In genomic region chr4:36709986-36710385, GRCh38 we compare ENCODE assay signal across 1 cellular context.
TF ChIP-seq lines count a peak whose summit lies in the region.

No MANE protein-coding gene starts in this region.

TF ChIP-seq in WTC11, 78 proteins besides CTCF, POLR2A, EP300 and RAD21:
- TF ChIP-seq, protein P1, sequence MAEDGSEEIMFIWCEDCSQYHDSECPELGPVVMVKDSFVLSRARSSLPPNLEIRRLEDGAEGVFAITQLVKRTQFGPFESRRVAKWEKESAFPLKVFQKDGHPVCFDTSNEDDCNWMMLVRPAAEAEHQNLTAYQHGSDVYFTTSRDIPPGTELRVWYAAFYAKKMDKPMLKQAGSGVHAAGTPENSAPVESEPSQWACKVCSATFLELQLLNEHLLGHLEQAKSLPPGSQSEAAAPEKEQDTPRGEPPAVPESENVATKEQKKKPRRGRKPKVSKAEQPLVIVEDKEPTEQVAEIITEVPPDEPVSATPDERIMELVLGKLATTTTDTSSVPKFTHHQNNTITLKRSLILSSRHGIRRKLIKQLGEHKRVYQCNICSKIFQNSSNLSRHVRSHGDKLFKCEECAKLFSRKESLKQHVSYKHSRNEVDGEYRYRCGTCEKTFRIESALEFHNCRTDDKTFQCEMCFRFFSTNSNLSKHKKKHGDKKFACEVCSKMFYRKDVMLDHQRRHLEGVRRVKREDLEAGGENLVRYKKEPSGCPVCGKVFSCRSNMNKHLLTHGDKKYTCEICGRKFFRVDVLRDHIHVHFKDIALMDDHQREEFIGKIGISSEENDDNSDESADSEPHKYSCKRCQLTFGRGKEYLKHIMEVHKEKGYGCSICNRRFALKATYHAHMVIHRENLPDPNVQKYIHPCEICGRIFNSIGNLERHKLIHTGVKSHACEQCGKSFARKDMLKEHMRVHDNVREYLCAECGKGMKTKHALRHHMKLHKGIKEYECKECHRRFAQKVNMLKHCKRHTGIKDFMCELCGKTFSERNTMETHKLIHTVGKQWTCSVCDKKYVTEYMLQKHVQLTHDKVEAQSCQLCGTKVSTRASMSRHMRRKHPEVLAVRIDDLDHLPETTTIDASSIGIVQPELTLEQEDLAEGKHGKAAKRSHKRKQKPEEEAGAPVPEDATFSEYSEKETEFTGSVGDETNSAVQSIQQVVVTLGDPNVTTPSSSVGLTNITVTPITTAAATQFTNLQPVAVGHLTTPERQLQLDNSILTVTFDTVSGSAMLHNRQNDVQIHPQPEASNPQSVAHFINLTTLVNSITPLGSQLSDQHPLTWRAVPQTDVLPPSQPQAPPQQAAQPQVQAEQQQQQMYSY (CRISPR knock-in tag; IDR thresholded peaks at IDR 0.05): no peak
- TF ChIP-seq ATF1 (CRISPR knock-in tag; IDR thresholded peaks at IDR 0.05): no peak
- no peak for TF ChIP-seq SOX15 (CRISPR knock-in tag; IDR thresholded peaks at IDR 0.05)
- TF ChIP-seq, protein P2, sequence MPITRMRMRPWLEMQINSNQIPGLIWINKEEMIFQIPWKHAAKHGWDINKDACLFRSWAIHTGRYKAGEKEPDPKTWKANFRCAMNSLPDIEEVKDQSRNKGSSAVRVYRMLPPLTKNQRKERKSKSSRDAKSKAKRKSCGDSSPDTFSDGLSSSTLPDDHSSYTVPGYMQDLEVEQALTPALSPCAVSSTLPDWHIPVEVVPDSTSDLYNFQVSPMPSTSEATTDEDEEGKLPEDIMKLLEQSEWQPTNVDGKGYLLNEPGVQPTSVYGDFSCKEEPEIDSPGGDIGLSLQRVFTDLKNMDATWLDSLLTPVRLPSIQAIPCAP (CRISPR knock-in tag; IDR thresholded peaks at IDR 0.05): no peak
- no peak for TF ChIP-seq SMAD3 (CRISPR knock-in tag; IDR thresholded peaks at IDR 0.05; ENCODE audit: borderline replicate concordance)
- TF ChIP-seq, protein P3, sequence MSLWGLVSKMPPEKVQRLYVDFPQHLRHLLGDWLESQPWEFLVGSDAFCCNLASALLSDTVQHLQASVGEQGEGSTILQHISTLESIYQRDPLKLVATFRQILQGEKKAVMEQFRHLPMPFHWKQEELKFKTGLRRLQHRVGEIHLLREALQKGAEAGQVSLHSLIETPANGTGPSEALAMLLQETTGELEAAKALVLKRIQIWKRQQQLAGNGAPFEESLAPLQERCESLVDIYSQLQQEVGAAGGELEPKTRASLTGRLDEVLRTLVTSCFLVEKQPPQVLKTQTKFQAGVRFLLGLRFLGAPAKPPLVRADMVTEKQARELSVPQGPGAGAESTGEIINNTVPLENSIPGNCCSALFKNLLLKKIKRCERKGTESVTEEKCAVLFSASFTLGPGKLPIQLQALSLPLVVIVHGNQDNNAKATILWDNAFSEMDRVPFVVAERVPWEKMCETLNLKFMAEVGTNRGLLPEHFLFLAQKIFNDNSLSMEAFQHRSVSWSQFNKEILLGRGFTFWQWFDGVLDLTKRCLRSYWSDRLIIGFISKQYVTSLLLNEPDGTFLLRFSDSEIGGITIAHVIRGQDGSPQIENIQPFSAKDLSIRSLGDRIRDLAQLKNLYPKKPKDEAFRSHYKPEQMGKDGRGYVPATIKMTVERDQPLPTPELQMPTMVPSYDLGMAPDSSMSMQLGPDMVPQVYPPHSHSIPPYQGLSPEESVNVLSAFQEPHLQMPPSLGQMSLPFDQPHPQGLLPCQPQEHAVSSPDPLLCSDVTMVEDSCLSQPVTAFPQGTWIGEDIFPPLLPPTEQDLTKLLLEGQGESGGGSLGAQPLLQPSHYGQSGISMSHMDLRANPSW (CRISPR knock-in tag; conservative IDR thresholded peaks at IDR 0.05; ENCODE audit: low read depth): no peak
- TF ChIP-seq FOXK1 (CRISPR knock-in tag; IDR thresholded peaks at IDR 0.05): no peak
- no peak for TF ChIP-seq ZNF423 (CRISPR knock-in tag; IDR thresholded peaks at IDR 0.05)
- no peak for TF ChIP-seq ARID4B (CRISPR knock-in tag; IDR thresholded peaks at IDR 0.05; ENCODE audit: borderline replicate concordance)
- no peak for TF ChIP-seq NFYB (CRISPR knock-in tag; conservative IDR thresholded peaks at IDR 0.05; ENCODE audit: low read depth)
- no peak for TF ChIP-seq MXD4 (CRISPR knock-in tag; IDR thresholded peaks at IDR 0.05; ENCODE audit: borderline replicate concordance)
- no peak for TF ChIP-seq MYBL2 (CRISPR knock-in tag; IDR thresholded peaks at IDR 0.05)
- no peak for TF ChIP-seq NR3C1 (CRISPR knock-in tag; conservative IDR thresholded peaks at IDR 0.05; ENCODE audit: low read depth)
- no peak for TF ChIP-seq SMAD4 (CRISPR knock-in tag; IDR thresholded peaks at IDR 0.05)
- TF ChIP-seq ZNF232 (CRISPR knock-in tag; IDR thresholded peaks at IDR 0.05): no peak
- TF ChIP-seq JAZF1 (CRISPR knock-in tag; IDR thresholded peaks at IDR 0.05): no peak
